ENCODE assay signal across 2 cellular contexts in the genomic region with DNA sequence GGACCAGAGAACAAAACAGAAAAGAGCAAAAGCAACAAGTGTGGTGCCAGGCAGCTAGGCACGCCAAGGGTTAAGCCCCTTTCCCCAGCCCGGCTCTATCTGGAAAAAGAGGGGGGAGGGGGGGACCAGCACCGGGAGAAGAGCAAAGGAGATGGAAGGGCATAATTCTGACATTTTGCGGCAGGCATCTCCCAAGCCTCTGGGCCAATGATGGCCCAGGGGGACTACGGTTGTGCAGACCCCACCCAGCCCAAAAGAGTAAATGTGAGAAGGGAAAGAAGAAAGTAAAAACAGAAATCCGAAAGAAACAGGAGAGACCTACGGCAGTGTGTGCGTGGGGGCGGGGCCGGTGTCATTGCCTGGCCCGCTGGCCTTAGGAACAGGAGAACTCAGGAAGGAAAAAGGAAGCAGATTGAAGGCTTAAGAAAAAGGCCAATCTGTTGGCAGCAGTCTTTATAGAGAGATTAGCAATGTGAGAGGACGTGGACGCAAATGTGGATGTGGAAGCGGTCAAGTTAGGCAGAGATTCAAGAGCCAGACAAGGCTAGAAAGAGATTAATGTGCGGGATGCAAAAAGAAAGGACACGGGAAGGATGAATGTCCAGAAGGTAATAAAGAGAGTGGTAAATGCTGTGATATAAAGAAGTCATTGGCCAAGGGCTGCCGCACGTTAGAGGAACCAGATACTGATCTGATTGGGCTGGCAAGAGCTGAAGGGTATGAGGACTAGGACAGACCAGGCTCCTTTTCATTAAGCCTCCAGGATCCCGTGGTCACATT.
TF ChIP-seq lines count a peak whose summit lies in the region.

No MANE protein-coding gene starts in this region.

TF ChIP-seq in GM23338, 12 proteins besides CTCF, POLR2A, EP300 and RAD21 (continued from another document):
- TF ChIP-seq, protein P1, sequence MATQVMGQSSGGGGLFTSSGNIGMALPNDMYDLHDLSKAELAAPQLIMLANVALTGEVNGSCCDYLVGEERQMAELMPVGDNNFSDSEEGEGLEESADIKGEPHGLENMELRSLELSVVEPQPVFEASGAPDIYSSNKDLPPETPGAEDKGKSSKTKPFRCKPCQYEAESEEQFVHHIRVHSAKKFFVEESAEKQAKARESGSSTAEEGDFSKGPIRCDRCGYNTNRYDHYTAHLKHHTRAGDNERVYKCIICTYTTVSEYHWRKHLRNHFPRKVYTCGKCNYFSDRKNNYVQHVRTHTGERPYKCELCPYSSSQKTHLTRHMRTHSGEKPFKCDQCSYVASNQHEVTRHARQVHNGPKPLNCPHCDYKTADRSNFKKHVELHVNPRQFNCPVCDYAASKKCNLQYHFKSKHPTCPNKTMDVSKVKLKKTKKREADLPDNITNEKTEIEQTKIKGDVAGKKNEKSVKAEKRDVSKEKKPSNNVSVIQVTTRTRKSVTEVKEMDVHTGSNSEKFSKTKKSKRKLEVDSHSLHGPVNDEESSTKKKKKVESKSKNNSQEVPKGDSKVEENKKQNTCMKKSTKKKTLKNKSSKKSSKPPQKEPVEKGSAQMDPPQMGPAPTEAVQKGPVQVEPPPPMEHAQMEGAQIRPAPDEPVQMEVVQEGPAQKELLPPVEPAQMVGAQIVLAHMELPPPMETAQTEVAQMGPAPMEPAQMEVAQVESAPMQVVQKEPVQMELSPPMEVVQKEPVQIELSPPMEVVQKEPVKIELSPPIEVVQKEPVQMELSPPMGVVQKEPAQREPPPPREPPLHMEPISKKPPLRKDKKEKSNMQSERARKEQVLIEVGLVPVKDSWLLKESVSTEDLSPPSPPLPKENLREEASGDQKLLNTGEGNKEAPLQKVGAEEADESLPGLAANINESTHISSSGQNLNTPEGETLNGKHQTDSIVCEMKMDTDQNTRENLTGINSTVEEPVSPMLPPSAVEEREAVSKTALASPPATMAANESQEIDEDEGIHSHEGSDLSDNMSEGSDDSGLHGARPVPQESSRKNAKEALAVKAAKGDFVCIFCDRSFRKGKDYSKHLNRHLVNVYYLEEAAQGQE (IDR thresholded peaks at IDR 0.05; ENCODE audit: unreplicated experiment): no peak
- TF ChIP-seq STAT1 (IDR thresholded peaks at IDR 0.05; ENCODE audit: unreplicated experiment): no peak
- no peak for TF ChIP-seq NANOG (IDR thresholded peaks at IDR 0.05; ENCODE audit: borderline replicate concordance)
- TF ChIP-seq EZH2 (IDR thresholded peaks at IDR 0.05; ENCODE audit: low read depth, unreplicated experiment): no peak
- TF ChIP-seq, protein P2, sequence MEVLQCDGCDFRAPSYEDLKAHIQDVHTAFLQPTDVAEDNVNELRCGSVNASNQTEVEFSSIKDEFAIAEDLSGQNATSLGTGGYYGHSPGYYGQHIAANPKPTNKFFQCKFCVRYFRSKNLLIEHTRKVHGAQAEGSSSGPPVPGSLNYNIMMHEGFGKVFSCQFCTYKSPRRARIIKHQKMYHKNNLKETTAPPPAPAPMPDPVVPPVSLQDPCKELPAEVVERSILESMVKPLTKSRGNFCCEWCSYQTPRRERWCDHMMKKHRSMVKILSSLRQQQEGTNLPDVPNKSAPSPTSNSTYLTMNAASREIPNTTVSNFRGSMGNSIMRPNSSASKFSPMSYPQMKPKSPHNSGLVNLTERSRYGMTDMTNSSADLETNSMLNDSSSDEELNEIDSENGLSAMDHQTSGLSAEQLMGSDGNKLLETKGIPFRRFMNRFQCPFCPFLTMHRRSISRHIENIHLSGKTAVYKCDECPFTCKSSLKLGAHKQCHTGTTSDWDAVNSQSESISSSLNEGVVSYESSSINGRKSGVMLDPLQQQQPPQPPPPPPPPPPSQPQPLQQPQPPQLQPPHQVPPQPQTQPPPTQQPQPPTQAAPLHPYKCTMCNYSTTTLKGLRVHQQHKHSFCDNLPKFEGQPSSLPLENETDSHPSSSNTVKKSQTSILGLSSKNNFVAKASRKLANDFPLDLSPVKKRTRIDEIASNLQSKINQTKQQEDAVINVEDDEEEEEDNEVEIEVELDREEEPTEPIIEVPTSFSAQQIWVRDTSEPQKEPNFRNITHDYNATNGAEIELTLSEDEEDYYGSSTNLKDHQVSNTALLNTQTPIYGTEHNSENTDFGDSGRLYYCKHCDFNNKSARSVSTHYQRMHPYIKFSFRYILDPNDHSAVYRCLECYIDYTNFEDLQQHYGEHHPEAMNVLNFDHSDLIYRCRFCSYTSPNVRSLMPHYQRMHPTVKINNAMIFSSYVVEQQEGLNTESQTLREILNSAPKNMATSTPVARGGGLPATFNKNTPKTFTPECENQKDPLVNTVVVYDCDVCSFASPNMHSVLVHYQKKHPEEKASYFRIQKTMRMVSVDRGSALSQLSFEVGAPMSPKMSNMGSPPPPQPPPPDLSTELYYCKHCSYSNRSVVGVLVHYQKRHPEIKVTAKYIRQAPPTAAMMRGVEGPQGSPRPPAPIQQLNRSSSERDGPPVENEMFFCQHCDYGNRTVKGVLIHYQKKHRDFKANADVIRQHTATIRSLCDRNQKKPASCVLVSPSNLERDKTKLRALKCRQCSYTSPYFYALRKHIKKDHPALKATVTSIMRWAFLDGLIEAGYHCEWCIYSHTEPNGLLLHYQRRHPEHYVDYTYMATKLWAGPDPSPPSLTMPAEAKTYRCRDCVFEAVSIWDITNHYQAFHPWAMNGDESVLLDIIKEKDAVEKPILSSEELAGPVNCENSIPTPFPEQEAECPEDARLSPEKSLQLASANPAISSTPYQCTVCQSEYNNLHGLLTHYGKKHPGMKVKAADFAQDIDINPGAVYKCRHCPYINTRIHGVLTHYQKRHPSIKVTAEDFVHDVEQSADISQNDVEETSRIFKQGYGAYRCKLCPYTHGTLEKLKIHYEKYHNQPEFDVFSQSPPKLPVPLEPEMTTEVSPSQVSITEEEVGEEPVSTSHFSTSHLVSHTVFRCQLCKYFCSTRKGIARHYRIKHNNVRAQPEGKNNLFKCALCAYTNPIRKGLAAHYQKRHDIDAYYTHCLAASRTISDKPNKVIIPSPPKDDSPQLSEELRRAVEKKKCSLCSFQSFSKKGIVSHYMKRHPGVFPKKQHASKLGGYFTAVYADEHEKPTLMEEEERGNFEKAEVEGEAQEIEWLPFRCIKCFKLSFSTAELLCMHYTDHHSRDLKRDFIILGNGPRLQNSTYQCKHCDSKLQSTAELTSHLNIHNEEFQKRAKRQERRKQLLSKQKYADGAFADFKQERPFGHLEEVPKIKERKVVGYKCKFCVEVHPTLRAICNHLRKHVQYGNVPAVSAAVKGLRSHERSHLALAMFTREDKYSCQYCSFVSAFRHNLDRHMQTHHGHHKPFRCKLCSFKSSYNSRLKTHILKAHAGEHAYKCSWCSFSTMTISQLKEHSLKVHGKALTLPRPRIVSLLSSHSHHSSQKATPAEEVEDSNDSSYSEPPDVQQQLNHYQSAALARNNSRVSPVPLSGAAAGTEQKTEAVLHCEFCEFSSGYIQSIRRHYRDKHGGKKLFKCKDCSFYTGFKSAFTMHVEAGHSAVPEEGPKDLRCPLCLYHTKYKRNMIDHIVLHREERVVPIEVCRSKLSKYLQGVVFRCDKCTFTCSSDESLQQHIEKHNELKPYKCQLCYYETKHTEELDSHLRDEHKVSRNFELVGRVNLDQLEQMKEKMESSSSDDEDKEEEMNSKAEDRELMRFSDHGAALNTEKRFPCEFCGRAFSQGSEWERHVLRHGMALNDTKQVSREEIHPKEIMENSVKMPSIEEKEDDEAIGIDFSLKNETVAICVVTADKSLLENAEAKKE (CRISPR knock-in tag; IDR thresholded peaks at IDR 0.05): no peak
- no peak for TF ChIP-seq JUNB (IDR thresholded peaks at IDR 0.05; ENCODE audit: unreplicated experiment)
- no peak for TF ChIP-seq CREB1 (CRISPR knock-in tag; IDR thresholded peaks at IDR 0.05; ENCODE audit: low read depth)

TF ChIP-seq in K562, 482 proteins besides CTCF, POLR2A, EP300 and RAD21 (continued from another document):
- TF ChIP-seq, protein P3, sequence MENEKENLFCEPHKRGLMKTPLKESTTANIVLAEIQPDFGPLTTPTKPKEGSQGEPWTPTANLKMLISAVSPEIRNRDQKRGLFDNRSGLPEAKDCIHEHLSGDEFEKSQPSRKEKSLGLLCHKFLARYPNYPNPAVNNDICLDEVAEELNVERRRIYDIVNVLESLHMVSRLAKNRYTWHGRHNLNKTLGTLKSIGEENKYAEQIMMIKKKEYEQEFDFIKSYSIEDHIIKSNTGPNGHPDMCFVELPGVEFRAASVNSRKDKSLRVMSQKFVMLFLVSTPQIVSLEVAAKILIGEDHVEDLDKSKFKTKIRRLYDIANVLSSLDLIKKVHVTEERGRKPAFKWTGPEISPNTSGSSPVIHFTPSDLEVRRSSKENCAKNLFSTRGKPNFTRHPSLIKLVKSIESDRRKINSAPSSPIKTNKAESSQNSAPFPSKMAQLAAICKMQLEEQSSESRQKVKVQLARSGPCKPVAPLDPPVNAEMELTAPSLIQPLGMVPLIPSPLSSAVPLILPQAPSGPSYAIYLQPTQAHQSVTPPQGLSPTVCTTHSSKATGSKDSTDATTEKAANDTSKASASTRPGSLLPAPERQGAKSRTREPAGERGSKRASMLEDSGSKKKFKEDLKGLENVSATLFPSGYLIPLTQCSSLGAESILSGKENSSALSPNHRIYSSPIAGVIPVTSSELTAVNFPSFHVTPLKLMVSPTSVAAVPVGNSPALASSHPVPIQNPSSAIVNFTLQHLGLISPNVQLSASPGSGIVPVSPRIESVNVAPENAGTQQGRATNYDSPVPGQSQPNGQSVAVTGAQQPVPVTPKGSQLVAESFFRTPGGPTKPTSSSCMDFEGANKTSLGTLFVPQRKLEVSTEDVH (IDR thresholded peaks at IDR 0.05; ENCODE audit: low read depth, partially characterized antibody): no peak
- no peak for TF ChIP-seq BRF1 (IDR thresholded peaks at IDR 0.05; ENCODE audit: borderline replicate concordance, extremely low read depth, insufficient read length)
- no peak for TF ChIP-seq EZH2 (IDR thresholded peaks at IDR 0.05; ENCODE audit: borderline replicate concordance, low read depth, low read length)
- TF ChIP-seq MCM2 (IDR thresholded peaks at IDR 0.05; ENCODE audit: low read depth): no peak
- no peak; a peak in 1 of 4 replicates for TF ChIP-seq RCOR1 (IDR thresholded peaks at IDR 0.05; ENCODE audit: borderline replicate concordance in 1 of 2, low read depth in 2 of 2, low read length in 2 of 2)
- TF ChIP-seq CXXC5 (CRISPR knock-in tag; IDR thresholded peaks at IDR 0.05): 0 out of 2 replicates have a peak, but pooled peaks have one; percentile 10
- TF ChIP-seq, protein P4, sequence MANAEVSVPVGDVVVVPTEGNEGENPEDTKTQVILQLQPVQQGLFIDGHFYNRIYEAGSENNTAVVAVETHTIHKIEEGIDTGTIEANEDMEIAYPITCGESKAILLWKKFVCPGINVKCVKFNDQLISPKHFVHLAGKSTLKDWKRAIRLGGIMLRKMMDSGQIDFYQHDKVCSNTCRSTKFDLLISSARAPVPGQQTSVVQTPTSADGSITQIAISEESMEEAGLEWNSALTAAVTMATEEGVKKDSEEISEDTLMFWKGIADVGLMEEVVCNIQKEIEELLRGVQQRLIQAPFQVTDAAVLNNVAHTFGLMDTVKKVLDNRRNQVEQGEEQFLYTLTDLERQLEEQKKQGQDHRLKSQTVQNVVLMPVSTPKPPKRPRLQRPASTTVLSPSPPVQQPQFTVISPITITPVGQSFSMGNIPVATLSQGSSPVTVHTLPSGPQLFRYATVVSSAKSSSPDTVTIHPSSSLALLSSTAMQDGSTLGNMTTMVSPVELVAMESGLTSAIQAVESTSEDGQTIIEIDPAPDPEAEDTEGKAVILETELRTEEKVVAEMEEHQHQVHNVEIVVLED (CRISPR knock-in tag; IDR thresholded peaks at IDR 0.05): no peak
- TF ChIP-seq, protein P5, sequence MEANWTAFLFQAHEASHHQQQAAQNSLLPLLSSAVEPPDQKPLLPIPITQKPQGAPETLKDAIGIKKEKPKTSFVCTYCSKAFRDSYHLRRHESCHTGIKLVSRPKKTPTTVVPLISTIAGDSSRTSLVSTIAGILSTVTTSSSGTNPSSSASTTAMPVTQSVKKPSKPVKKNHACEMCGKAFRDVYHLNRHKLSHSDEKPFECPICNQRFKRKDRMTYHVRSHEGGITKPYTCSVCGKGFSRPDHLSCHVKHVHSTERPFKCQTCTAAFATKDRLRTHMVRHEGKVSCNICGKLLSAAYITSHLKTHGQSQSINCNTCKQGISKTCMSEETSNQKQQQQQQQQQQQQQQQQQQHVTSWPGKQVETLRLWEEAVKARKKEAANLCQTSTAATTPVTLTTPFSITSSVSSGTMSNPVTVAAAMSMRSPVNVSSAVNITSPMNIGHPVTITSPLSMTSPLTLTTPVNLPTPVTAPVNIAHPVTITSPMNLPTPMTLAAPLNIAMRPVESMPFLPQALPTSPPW (CRISPR knock-in tag; IDR thresholded peaks at IDR 0.05): peak; percentile 40; the same call in 1 of the 2 replicates
- TF ChIP-seq PRPF4 (IDR thresholded peaks at IDR 0.05; ENCODE audit: insufficient read depth, low read depth, low read length, poor library complexity, severe bottlenecking): no peak
- TF ChIP-seq ZNF436 (CRISPR knock-in tag; IDR thresholded peaks at IDR 0.05): no peak
- TF ChIP-seq RBM39 (optimal IDR thresholded peaks at IDR 0.05; ENCODE audit: low read depth, low read length): no peak
- 0 out of 4 replicates have a peak, but pooled peaks of 1 of the 2 experiments have one; percentile 24 for TF ChIP-seq NRF1 (conservative IDR thresholded peaks at IDR 0.05 in 1 of 2, IDR thresholded peaks at IDR 0.05 in 1 of 2)
- 0 out of 2 replicates have a peak, but pooled peaks have one; percentile 55 for TF ChIP-seq ZNF584 (CRISPR knock-in tag; IDR thresholded peaks at IDR 0.05; ENCODE audit: low read depth)
- TF ChIP-seq ZNF347 (CRISPR knock-in tag; IDR thresholded peaks at IDR 0.05; ENCODE audit: low read depth): no peak
